In the genomic region with DNA sequence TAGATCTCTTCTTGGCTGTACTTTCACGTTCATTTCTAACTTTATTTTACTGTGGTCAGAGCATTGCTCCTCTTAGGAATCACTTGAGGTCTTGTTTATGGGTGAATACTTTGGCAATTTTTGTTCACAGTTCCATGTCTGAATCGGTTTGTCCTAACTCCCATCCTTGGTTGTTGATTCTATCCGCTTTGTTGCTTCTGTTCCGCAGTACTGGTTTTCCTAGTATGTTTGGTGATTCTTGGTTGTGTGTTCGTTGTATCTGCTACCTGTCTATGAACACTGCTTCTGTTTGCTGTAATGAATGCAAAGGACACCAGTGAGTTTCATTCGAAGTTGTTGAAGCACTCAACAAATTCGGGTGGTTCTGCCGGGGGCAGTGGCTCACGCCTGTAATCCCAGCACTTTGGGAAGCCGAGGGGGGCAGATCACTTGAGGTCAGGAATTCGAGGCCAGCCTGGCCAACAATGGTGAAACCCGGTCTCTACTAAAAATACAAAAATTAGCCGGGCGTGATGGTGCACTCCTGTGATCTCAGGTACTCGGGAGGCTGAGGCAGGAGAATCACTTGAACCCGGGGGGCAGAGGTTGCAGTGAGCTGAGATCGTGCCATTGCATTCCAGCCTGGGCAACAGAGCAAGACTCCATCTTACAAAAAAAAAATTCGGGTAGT, we compare ENCODE assay signal across 3 cellular contexts. TPM values are rescaled to one million over a fixed set of nuclear protein-coding genes. Genes with fewer than 3 reads are reported as not detected.
"Had no signal": no experiment of that assay in that cellular context is flagged by ENCODE, and none has a peak within 500 bp of the region (broad histone marks: within the 10 kb centered on the region; RNA-seq: fewer than 3 reads in every experiment).

No MANE protein-coding gene starts in this region.

RNA-seq across cellular contexts. Expression of gene ASGR2, which starts 58.0 kb away (rescaled TPM):
- total RNA-seq: dermis blood vessel endothelial cell, glomerular endothelial cell, mammary epithelial cell had no signal
- polyA plus RNA-seq: mammary epithelial cell had no signal
